ENCODE assay signal across 9 cellular contexts in the genomic region with DNA sequence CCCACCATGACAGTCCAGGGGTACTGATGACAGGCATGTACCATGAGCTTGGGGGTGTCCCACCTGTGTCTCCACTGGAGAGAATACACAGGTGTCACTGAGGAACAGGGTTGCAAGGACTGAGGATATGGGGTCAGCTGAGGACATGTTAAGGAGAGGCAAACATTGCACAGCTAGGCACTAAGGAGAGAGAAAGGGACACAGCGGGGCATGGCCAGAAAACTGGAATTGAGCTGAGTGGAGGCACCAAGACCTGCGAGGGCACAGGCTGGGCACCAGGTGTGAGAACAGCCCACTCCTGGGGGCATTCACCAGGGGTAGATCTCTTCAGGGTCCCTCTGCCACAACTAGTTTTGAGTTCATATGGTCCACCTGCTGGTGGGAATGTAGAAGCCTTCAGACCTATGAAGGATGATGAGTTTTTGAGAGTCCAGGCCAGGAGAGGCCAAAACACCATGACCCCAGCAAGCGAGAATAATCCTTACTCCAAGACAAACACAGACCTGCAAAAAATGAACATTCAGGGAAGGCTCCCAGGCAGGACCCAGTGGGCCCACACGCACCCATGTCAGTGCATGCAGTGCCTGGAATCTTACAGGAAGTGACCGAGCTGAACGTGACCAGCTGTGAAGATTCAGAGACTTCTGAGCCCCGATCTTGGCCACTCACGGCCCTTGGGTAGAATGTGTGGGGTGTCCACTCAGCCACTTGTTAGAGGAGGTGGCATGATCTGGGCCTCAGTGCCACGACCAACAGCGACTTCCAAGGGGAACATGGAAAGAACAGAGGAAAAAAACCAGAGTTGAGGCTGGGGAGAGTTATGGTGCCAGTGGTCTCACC. TPM values are rescaled to one million over a fixed set of nuclear protein-coding genes. Genes with fewer than 3 reads are reported as not detected.
DNase-seq lines count a peak whose midpoint lies in the region; ATAC-seq and TF ChIP-seq lines count a peak whose summit lies in the region.
"Had no signal": no experiment of that assay in that cellular context is flagged by ENCODE, and none has a peak within 500 bp of the region (broad histone marks: within the 10 kb centered on the region; RNA-seq: fewer than 3 reads in every experiment).

No MANE protein-coding gene starts in this region.

- CTCF ChIA-PET in CD8-positive, alpha-beta memory T cell (lab: Charles Lee), result no interaction called here

- POLR2A ChIA-PET in CD8-positive, alpha-beta memory T cell (lab: Charles Lee), result interaction anchor here (0.5 to 1.1 kb wide), 3 partner anchors 45 to 168 kb away, joined by 3 to 4 read pairs (median 3); a partner anchor contains a TSS

- DNase-seq in CD8-positive, alpha-beta memory T cell, result no peak
- DNase-seq in Karpas-422 (peak; percentile 76), NCI-H526 (lab: John Stamatoyannopoulos, UW) (no peak)
- DNase-seq in central memory CD8-positive, alpha-beta T cell (ENCODE audit: low spot score in 2 of 2), result no peak
- no peak for DNase-seq in NK-92 treated with Interleukin-12 subunit alpha and Interleukin-12 subunit beta, amount 100 ng/mL, for 24 hours (lab: John Stamatoyannopoulos, UW)

- H3K4me3 Mint-ChIP-seq in CD8-positive, alpha-beta memory T cell, result peak overlapping the region; percentile 94 to 97 (median 96)
- peak overlapping the region; percentile 91 for H3K4me3 Mint-ChIP-seq in central memory CD8-positive, alpha-beta T cell
- peak overlapping the region; percentile 89 to 96 (median 90) for H3K4me3 Mint-ChIP-seq in nephron

- H3K9ac ChIP-seq in Karpas-422 (ENCODE audit: low read length), result peak overlapping the region; percentile 78

- H3K27me3 Mint-ChIP-seq in CD8-positive, alpha-beta memory T cell, result no peaks in the 10 kb centered on the region
- no peaks in the 10 kb centered on the region for H3K27me3 Mint-ChIP-seq in central memory CD8-positive, alpha-beta T cell
- H3K27me3 Mint-ChIP-seq in nephron (ENCODE audit: low read depth), result no peaks in the 10 kb centered on the region

- peaks cover 54% of the 10 kb centered on the region for H3K79me2 ChIP-seq in Karpas-422 (ENCODE audit: low read length)

- ATAC-seq in central memory CD8-positive, alpha-beta T cell (replicated peaks; ENCODE audit: extremely low read depth, poor library complexity, severe bottlenecking), result no peak
- ATAC-seq in HG02938 (IDR thresholded peaks at IDR 0.05; ENCODE audit: unreplicated experiment), result no peak
- ATAC-seq in GM21528 (IDR thresholded peaks at IDR 0.05; ENCODE audit: low FRiP score, unreplicated experiment), result no peak

- peak overlapping the region; percentile 93 for H3K27ac ChIP-seq in CD8-positive, alpha-beta memory T cell (ENCODE audit: low read depth, low read length)
- peak overlapping the region; percentile 60; the same call in 1 of the 2 replicates for H3K27ac ChIP-seq in Karpas-422 (ENCODE audit: low read length)

- H3K36me3 Mint-ChIP-seq in CD8-positive, alpha-beta memory T cell, result peaks cover 0 to 4% (median 0%) of the 10 kb centered on the region in 3 donors
- peaks cover 6% of the 10 kb centered on the region for H3K36me3 Mint-ChIP-seq in central memory CD8-positive, alpha-beta T cell (ENCODE audit: insufficient read depth)
- peaks cover 20% of the 10 kb centered on the region for H3K36me3 Mint-ChIP-seq in nephron (ENCODE audit: low read depth)

- H3K36me3 ChIP-seq in CD8-positive, alpha-beta memory T cell (ENCODE audit: insufficient read depth, low read length), result no peaks in the 10 kb centered on the region
- 0 out of 2 replicates have a peak, but pooled peaks cover 3% of the 10 kb centered on the region for H3K36me3 ChIP-seq in Karpas-422 (ENCODE audit: insufficient read depth, low read length)

- H3K9me2 ChIP-seq in Karpas-422 (replicated peaks; ENCODE audit: insufficient read depth, low read length), result no peaks in the 10 kb centered on the region

- H3K4me3 ChIP-seq in CD8-positive, alpha-beta memory T cell (ENCODE audit: low read length), result peak overlapping the region; percentile 94
- H3K4me3 ChIP-seq in Karpas-422 (ENCODE audit: low read length), result peak overlapping the region; percentile 94

- H3K27ac Mint-ChIP-seq in CD8-positive, alpha-beta memory T cell, result peak overlapping the region; percentile 84 to 98 (median 96)
- peak overlapping the region; percentile 97 for H3K27ac Mint-ChIP-seq in central memory CD8-positive, alpha-beta T cell (ENCODE audit: low read depth)
- peak overlapping the region; percentile 65 to 97 (median 95) for H3K27ac Mint-ChIP-seq in nephron

- peak overlapping the region; percentile 74 for H3K4me2 ChIP-seq in Karpas-422 (ENCODE audit: low read depth, low read length, poor library complexity, severe bottlenecking)

- no peak overlapping the region for H2AFZ ChIP-seq in Karpas-422 (ENCODE audit: low read length)

- peaks cover 29 to 42% (median 35%) of the 10 kb centered on the region in 3 donors for H3K4me1 Mint-ChIP-seq in CD8-positive, alpha-beta memory T cell
- H3K4me1 Mint-ChIP-seq in central memory CD8-positive, alpha-beta T cell, result peaks cover 41% of the 10 kb centered on the region
- peaks cover 34% of the 10 kb centered on the region for H3K4me1 Mint-ChIP-seq in nephron

- peaks cover 20% of the 10 kb centered on the region for H3K4me1 ChIP-seq in CD8-positive, alpha-beta memory T cell (ENCODE audit: insufficient read depth, low read length)
- H3K4me1 ChIP-seq in Karpas-422 (ENCODE audit: low read length), result peaks cover 34% of the 10 kb centered on the region

- H3K9me3 ChIP-seq in CD8-positive, alpha-beta memory T cell (ENCODE audit: low read length), result no peaks in the 10 kb centered on the region
- H3K9me3 ChIP-seq in Karpas-422 (ENCODE audit: low read length), result no peaks in the 10 kb centered on the region

- no peaks in the 10 kb centered on the region for H3K27me3 ChIP-seq in CD8-positive, alpha-beta memory T cell (ENCODE audit: insufficient read depth, low read length, poor library complexity, severe bottlenecking)
- H3K27me3 ChIP-seq in Karpas-422 (ENCODE audit: low read length), result no peaks in the 10 kb centered on the region

- peak; percentile 31 to 41 (median 31) for TF ChIP-seq CTCF in nephron (IDR thresholded peaks at IDR 0.05; ENCODE audit: unreplicated experiment in 3 of 3)

- no peaks in the 10 kb centered on the region for H3K9me3 Mint-ChIP-seq in CD8-positive, alpha-beta memory T cell
- H3K9me3 Mint-ChIP-seq in central memory CD8-positive, alpha-beta T cell, result no peaks in the 10 kb centered on the region
- no peaks in the 10 kb centered on the region for H3K9me3 Mint-ChIP-seq in nephron

- no peaks in the 10 kb centered on the region for H4K20me1 ChIP-seq in Karpas-422 (ENCODE audit: insufficient read depth, low read depth, low read length)

RNA-seq across cellular contexts. Expression of a gene that starts 1.4 kb away (rescaled TPM):
- 10 to 100 TPM; 20.9 to 22.6 TPM for total RNA-seq in CD8-positive, alpha-beta memory T cell
- polyA plus RNA-seq in CD8-positive, alpha-beta memory T cell, result 7.5 TPM
- 21.1 and 31.6 TPM in 2 replicates for total RNA-seq in Karpas-422 (2014; rRNA removed; shearing (Covaris generic); ENCODE audit: low replicate concordance)

RNA-seq across cellular contexts. Expression of a gene that starts 11.6 kb away (rescaled TPM):
- total RNA-seq in CD8-positive, alpha-beta memory T cell, result under 1 TPM; 0.28 to 0.78 TPM
- not detected for polyA plus RNA-seq in CD8-positive, alpha-beta memory T cell
- 0.90 and 0.97 TPM in 2 replicates for total RNA-seq in Karpas-422 (2014; rRNA removed; shearing (Covaris generic); ENCODE audit: low replicate concordance)
- total RNA-seq: renal cortical epithelial cell had no signal

RNA-seq across cellular contexts. Expression of a gene that starts 20.0 kb away (rescaled TPM):
- 1,000 to 10,000 TPM; 1,588 to 1,639 TPM for total RNA-seq in CD8-positive, alpha-beta memory T cell
- 1,069 TPM for polyA plus RNA-seq in CD8-positive, alpha-beta memory T cell
- 6,081 and 7,190 TPM in 2 replicates for total RNA-seq in Karpas-422 (2014; rRNA removed; shearing (Covaris generic); ENCODE audit: low replicate concordance)

RNA-seq across cellular contexts. Expression of a gene that starts 26.2 kb away (rescaled TPM):
- 1 to 10 TPM; 1.8 to 2.3 TPM for total RNA-seq in CD8-positive, alpha-beta memory T cell
- 4.6 TPM for polyA plus RNA-seq in CD8-positive, alpha-beta memory T cell
- total RNA-seq in Karpas-422 (2014; rRNA removed; shearing (Covaris generic); ENCODE audit: low replicate concordance), result 0.75 and 2.4 TPM in 2 replicates

RNA-seq across cellular contexts. Expression of a gene that starts 32.9 kb away (rescaled TPM):
- total RNA-seq in CD8-positive, alpha-beta memory T cell, result 1 to 10 TPM; 4.9 to 5.2 TPM
- polyA plus RNA-seq in CD8-positive, alpha-beta memory T cell, result 0.97 TPM
- total RNA-seq in Karpas-422 (2014; rRNA removed; shearing (Covaris generic); ENCODE audit: low replicate concordance), result not detected in 2 replicates
